In genomic region chr20:62832951-62833391, GRCh38 we compare ENCODE assay signal across 11 cellular contexts. TPM values are rescaled to one million over a fixed set of nuclear protein-coding genes. Genes with fewer than 3 reads are reported as not detected.
DNase-seq lines count a peak whose midpoint lies in the region; ATAC-seq and TF ChIP-seq lines count a peak whose summit lies in the region.
"Had no signal": no experiment of that assay in that cellular context is flagged by ENCODE, and none has a peak within 500 bp of the region (broad histone marks: within the 10 kb centered on the region; RNA-seq: fewer than 3 reads in every experiment).

No MANE protein-coding gene starts in this region.

- H3K27me3 ChIP-seq in H9 (ENCODE audit: insufficient read depth, low read length) (no peaks in the 10 kb centered on the region), lower lobe of right lung (ENCODE audit: low read depth) (peaks cover 19% of the 10 kb centered on the region)
- H3K27me3 ChIP-seq: MG63 had no signal

- intact Hi-C loops in lower lobe of right lung (cut with DNase I), result no loop called here
- intact Hi-C loops in sciatic nerve (cut with DNase I), result no loop called here
- intact Hi-C loops in posterior vena cava (cut with DNase I), result no loop called here

- ATAC-seq in lower lobe of right lung, result peak; percentile 9 to 38
- no peak for ATAC-seq in sciatic nerve

- H3K79me2 ChIP-seq in H9 (ENCODE audit: insufficient read depth, low read length), result no peaks in the 10 kb centered on the region

- no peak overlapping the region for H3K23ac ChIP-seq in H9 (ENCODE audit: insufficient read length, low read depth, low read length)

- H2BK15ac ChIP-seq in H9 (ENCODE audit: low read depth, low read length), result no peak overlapping the region

- no peak overlapping the region for H3T11ph ChIP-seq in H9 (ENCODE audit: low read length)

- no peak overlapping the region for H2AK5ac ChIP-seq in H9 (ENCODE audit: insufficient read length, low read length)

- H3K9me3 Mint-ChIP-seq in H9, result 0 out of 5 replicates have a peak, but pooled peaks cover 0 to 3% of the 10 kb centered on the region in 2 experiments
- H3K9me3 Mint-ChIP-seq: HFFc6 had no signal

- H3K9me3 ChIP-seq in H9 (ENCODE audit: control insufficient read depth, low read depth, low read length), result no peaks in the 10 kb centered on the region
- no peaks in the 10 kb centered on the region for H3K9me3 ChIP-seq in lower lobe of right lung
- H3K9me3 ChIP-seq: MG63 had no signal

- H3K36me3 ChIP-seq in lower lobe of right lung, result no peaks in the 10 kb centered on the region
- H3K36me3 ChIP-seq: MG63 had no signal

- no peak overlapping the region for H2BK5ac ChIP-seq in H9 (ENCODE audit: insufficient read length, low read length)

- no peak overlapping the region for H3K4ac ChIP-seq in H9 (ENCODE audit: low read depth, low read length)

- H4K5ac ChIP-seq in H9 (ENCODE audit: insufficient read length, low read depth, low read length), result no peak overlapping the region

- peak overlapping the region; percentile 11 for H3K4me2 ChIP-seq in H9 (ENCODE audit: insufficient read depth, insufficient read length, low read length)

- H3K23me2 ChIP-seq in H9 (ENCODE audit: insufficient read length, low read depth, low read length, poor library complexity, severe bottlenecking), result no peaks in the 10 kb centered on the region

- H3K27ac Mint-ChIP-seq in H9, result peak overlapping the region; percentile 85 to 89 (median 85)
- H3K27ac Mint-ChIP-seq: HFFc6 had no signal

- H2BK20ac ChIP-seq in H9 (ENCODE audit: low read depth, low read length, poor library complexity, severe bottlenecking), result no peak overlapping the region

- H3K18ac ChIP-seq in H9 (ENCODE audit: insufficient read length, low read depth, low read length), result no peak overlapping the region

- H4K20me1 ChIP-seq in H9 (ENCODE audit: control insufficient read depth, insufficient read depth, insufficient read length), result no peaks in the 10 kb centered on the region

- H3K56ac ChIP-seq in H9 (ENCODE audit: insufficient read length, low read depth, low read length), result no peak overlapping the region

- peak; percentile 68 for DNase-seq in GF-D8 (lab: John Stamatoyannopoulos, UW)
- DNase-seq in H9, result no peak
- DNase-seq in RPMI8226, result peak; percentile 67
- DNase-seq in lower lobe of right lung, result no peak
- no peak for DNase-seq in HuH-7.5 (ENCODE audit: low spot score)
- no peak for DNase-seq in COLO668 (lab: John Stamatoyannopoulos, UW; ENCODE audit: unreplicated experiment)
- DNase-seq in sciatic nerve (ENCODE audit: low spot score), result no peak
- DNase-seq in posterior vena cava (ENCODE audit: low spot score), result no peak
- DNase-seq: activated naive CD4-positive, alpha-beta T cell treated with Interleukin-2 at 50 U/mL for 16 hours; HFFc6; MG63 had no signal

- no CpG with 5 or more reads among the region's 14 CpGs for WGBS in H9 (ENCODE audit: extremely low coverage, insufficient read length, low lambda C conversion rate)

- H3K36me3 Mint-ChIP-seq in H9 (ENCODE audit: insufficient read depth in 1 of 3, low read depth in 3 of 3), result peaks cover 2 to 52% (median 30%) of the 10 kb centered on the region in 3 experiments; a peak in 5 of 7 replicates

- H2BK120ac ChIP-seq in H9 (ENCODE audit: low read depth, low read length, poor library complexity, severe bottlenecking), result no peak overlapping the region

- no peak overlapping the region for H3K9ac ChIP-seq in H9 (ENCODE audit: extremely low read depth, insufficient read length, low read length)

- H4K8ac ChIP-seq in H9 (replicated peaks; ENCODE audit: insufficient read length, low read depth, low read length), result no peak overlapping the region

- H3K4me1 ChIP-seq in H9 (ENCODE audit: insufficient read depth, low read length) (peaks cover 2% of the 10 kb centered on the region; the same call in 1 of the 2 replicates), lower lobe of right lung (peaks cover 15% of the 10 kb centered on the region)

- no peak overlapping the region for H3K14ac ChIP-seq in H9 (ENCODE audit: insufficient read depth, low read length)

- H3K4me3 ChIP-seq in lower lobe of right lung, result no peak overlapping the region
- H3K4me3 ChIP-seq: MG63 had no signal

- no peak overlapping the region for H4K91ac ChIP-seq in H9 (ENCODE audit: insufficient read length, low read depth, low read length)

- peaks cover 12 to 25% of the 10 kb centered on the region in 2 experiments for H3K4me1 Mint-ChIP-seq in H9

- H2AFZ ChIP-seq in H9 (ENCODE audit: low read length), result no peak overlapping the region

- H3K27me3 Mint-ChIP-seq in H9 (ENCODE audit: low read depth), result no peaks in the 10 kb centered on the region

- H2BK12ac ChIP-seq in H9 (ENCODE audit: insufficient read length, low read depth, low read length), result no peak overlapping the region

- no peak overlapping the region for H3K27ac ChIP-seq in H9 (ENCODE audit: insufficient read length, low read depth, low read length)
- no peak overlapping the region for H3K27ac ChIP-seq in lower lobe of right lung

- no peak for TF ChIP-seq CTCF in H9 (conservative IDR thresholded peaks at IDR 0.05)
- TF ChIP-seq CTCF in lower lobe of right lung (IDR thresholded peaks at IDR 0.05), result no peak

- H3K4me3 Mint-ChIP-seq in H9, result peak overlapping the region in 1 of 2 experiments; percentile 69; a peak in 3 of 5 replicates
- H3K4me3 Mint-ChIP-seq: HFFc6 had no signal

- no peaks in the 10 kb centered on the region for H3K79me1 ChIP-seq in H9 (ENCODE audit: insufficient read depth, low read depth, low read length, poor library complexity, severe bottlenecking)

RNA-seq across cellular contexts. Expression of gene COL9A3, which starts 16.1 kb away (rescaled TPM):
- total RNA-seq in H9 (2021) (137 and 150 TPM in 2 replicates), lower lobe of right lung (0.89 TPM), sciatic nerve (69.6 TPM), posterior vena cava (1 to 10 TPM; 1.0 to 1.9 TPM)

RNA-seq across cellular contexts. Expression of gene OGFR, which starts 28.3 kb away (rescaled TPM):
- 33.0 and 33.1 TPM in 2 replicates for total RNA-seq in H9 (2021)
- total RNA-seq in lower lobe of right lung, result 69.4 TPM
- total RNA-seq in sciatic nerve, result 52.7 TPM
- total RNA-seq in posterior vena cava, result 10 to 100 TPM; 27.7 to 29.4 TPM

RNA-seq across cellular contexts. Expression of gene TCFL5, which starts 28.7 kb away (rescaled TPM):
- 15.9 and 16.4 TPM in 2 replicates for total RNA-seq in H9 (2021)
- total RNA-seq in lower lobe of right lung, result 8.2 TPM
- total RNA-seq in sciatic nerve, result 14.6 TPM
- total RNA-seq in posterior vena cava, result 10 to 100 TPM in 1 of 2 donors, 1 to 10 TPM in 1; 9.6 to 10.9 TPM

RNA-seq across cellular contexts. Expression of gene MRGBP, which starts 36.7 kb away (rescaled TPM):
- 14.6 and 16.3 TPM in 2 replicates for total RNA-seq in H9 (2021)
- total RNA-seq in lower lobe of right lung, result 8.3 TPM
- 10.4 TPM for total RNA-seq in sciatic nerve
- total RNA-seq in posterior vena cava, result 1 to 10 TPM; 5.0 to 8.0 TPM

Comparison
In these comparisons a context has a peak if more than half of its experiments do, and no peak if none do; other contexts are left out.
1. DNase-seq: peak in GF-D8 (single experiment) and RPMI8226 (single experiment); none in H9 (single experiment), lower lobe of right lung (single experiment), HuH-7.5 (single experiment), COLO668 (single experiment), sciatic nerve (single experiment) and posterior vena cava (single experiment).
2. RNA of gene COL9A3, which starts 16.1 kb away (total RNA-seq): 137 to 150 TPM in H9 and 69.6 TPM in sciatic nerve (single experiment); 1.0 to 1.9 TPM in posterior vena cava and 0.89 TPM in lower lobe of right lung (single experiment); every median in the first group is over 10 times any median in the second.